In the genomic region with DNA sequence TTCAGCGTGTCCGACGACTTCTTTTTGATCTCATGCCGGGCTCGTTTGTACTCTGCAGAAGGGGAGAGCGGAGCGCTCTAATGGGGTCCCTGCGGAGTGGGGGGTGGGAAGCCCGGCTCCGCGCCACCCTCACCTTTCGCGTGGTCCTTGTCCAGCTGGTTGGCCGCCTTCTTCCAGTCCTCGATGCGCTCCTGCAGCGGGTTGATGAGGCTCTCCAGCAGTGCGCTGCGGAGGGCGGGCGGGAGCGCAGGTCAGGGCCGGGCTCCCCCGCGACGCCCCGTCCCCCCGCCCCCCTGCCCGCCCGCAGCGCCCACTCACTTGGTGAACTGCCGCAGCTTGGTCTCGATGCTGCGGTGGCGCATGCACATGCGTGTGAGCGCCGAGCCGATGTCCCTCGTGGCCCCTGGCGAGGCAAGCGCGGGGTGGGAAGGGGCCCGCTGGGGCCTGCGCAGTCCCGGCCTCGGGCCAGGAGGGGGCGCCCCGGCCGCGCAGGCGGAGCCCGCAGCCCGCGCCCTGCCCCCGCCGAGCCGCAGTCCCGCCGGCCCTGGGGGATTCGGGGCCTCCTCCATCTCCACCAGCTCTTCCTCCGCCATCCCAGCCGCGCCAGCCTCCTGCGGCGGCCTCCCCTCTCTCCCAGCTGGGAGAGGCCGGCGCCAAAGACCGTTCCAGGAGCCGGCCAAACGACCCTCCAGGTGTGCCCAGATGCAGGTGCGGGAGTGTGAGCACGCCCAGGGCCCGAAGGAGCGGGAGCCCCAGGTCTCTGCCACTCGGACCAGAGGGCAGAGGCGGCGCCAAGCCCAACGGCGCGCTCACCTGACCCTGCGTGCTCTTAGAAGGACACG, we compare ENCODE assay signal across 9 cellular contexts. TPM values are rescaled to one million over a fixed set of nuclear protein-coding genes. Genes with fewer than 3 reads are reported as not detected.
DNase-seq lines count a peak whose midpoint lies in the region; ATAC-seq and TF ChIP-seq lines count a peak whose summit lies in the region.
"Had no signal": no experiment of that assay in that cellular context is flagged by ENCODE, and none has a peak within 500 bp of the region (broad histone marks: within the 10 kb centered on the region; RNA-seq: fewer than 3 reads in every experiment).

No MANE protein-coding gene starts in this region.

- no peak overlapping the region for H3K4me3 Mint-ChIP-seq in brain

- no peaks in the 10 kb centered on the region for H3K27me3 Mint-ChIP-seq in brain

- H3K4me3 ChIP-seq in H7 (ENCODE audit: insufficient read depth, low read depth, low read length) = no peak overlapping the region

- peak; percentile 99 for DNase-seq in H7
- DNase-seq in iPS-NIHi7 (ENCODE audit: extremely low spot score) = peak; percentile 95
- DNase-seq in NCI-H128 (lab: John Stamatoyannopoulos, UW; ENCODE audit: unreplicated experiment) = no peak
- no peak for DNase-seq in sciatic nerve (ENCODE audit: low spot score)
- DNase-seq in NCI-H1694 treated with DMSO at 0.1 percent for 48 hours (lab: John Stamatoyannopoulos, UW) = no peak
- DNase-seq: islet precursor cell had no signal

- peak; percentile 25 to 71 for TF ChIP-seq CTCF in brain (conservative IDR thresholded peaks at IDR 0.05)

- peaks cover 28% of the 10 kb centered on the region for H3K4me1 Mint-ChIP-seq in brain

- H3K27me3 ChIP-seq in H7 (ENCODE audit: control insufficient read depth, insufficient read depth, low read length) = no peaks in the 10 kb centered on the region

- H3K36me3 Mint-ChIP-seq in brain = peaks cover 32% of the 10 kb centered on the region

- ATAC-seq in sciatic nerve (no peak), HG02970 (IDR thresholded peaks at IDR 0.05; ENCODE audit: low FRiP score, unreplicated experiment) (no peak)

- peak overlapping the region in 1 of 5 experiments; percentile 76 for H3K27ac Mint-ChIP-seq in brain

- intact Hi-C loops in sciatic nerve (cut with DNase I) = no loop called here

- peaks cover 2% of the 10 kb centered on the region; the same call in 1 of the 2 replicates for H3K36me3 ChIP-seq in H7 (replicated peaks; ENCODE audit: control insufficient read depth, insufficient read depth, low read length)

- peak overlapping the region; percentile 95 for H3K27ac ChIP-seq in temporal lobe (ENCODE audit: low read depth, low read length)

- no peaks in the 10 kb centered on the region for H3K9me3 Mint-ChIP-seq in brain

RNA-seq across cellular contexts. Expression of a gene that starts 6.0 kb away (rescaled TPM):
- total RNA-seq in H7 (2014; rRNA removed; shearing (Covaris generic)) = 30.7 and 44.8 TPM in 2 replicates
- 231 TPM for polyA plus RNA-seq in brain (ENCODE audit: insufficient read depth, low read depth, low replicate concordance)
- total RNA-seq in temporal lobe (45.5 TPM), sciatic nerve (75.9 TPM)

RNA-seq across cellular contexts. Expression of a gene that starts 33.5 kb away (rescaled TPM):
- total RNA-seq in H7 (2014; rRNA removed; shearing (Covaris generic)) = 8.5 and 8.8 TPM in 2 replicates
- 6.7 TPM for polyA plus RNA-seq in brain (ENCODE audit: insufficient read depth, low read depth, low replicate concordance)
- total RNA-seq in temporal lobe (1.5 TPM), sciatic nerve (64.0 TPM)

Comparison
In these comparisons a context has a peak if more than half of its experiments do, and no peak if none do; other contexts are left out.
1. DNase-seq: peak in H7 (single experiment) and iPS-NIHi7 (single experiment); none in NCI-H128 (single experiment), sciatic nerve (single experiment) and NCI-H1694 treated with DMSO at 0.1 percent for 48 hours (single experiment).